ENCODE assay signal across 14 cellular contexts in the genomic region with DNA sequence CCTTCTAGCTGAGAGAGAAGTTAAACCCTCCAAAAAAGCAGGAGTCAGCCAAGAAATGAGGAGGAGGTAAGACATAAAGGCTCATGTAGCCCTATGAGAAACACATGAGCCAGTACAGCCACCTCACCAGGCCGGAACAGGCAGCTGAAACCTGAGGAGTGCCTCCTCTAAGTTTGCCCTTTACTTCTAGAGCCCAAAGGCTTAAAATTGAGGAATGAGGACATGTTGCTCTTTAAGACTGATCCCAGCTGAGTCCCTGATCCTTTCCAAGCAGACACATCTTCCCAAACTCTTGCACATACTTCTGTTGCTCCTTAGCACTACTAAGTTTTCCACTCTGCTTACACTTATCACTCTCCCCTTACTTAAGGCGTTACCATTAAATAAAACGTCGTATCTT.
DNase-seq lines count a peak whose midpoint lies in the region; ATAC-seq and TF ChIP-seq lines count a peak whose summit lies in the region.
"Had no signal": no experiment of that assay in that cellular context is flagged by ENCODE, and none has a peak within 500 bp of the region (broad histone marks: within the 10 kb centered on the region; RNA-seq: fewer than 3 reads in every experiment).

No MANE protein-coding gene starts in this region.

- H3K36me3 Mint-ChIP-seq in activated CD4-positive, alpha-beta T cell treated with anti-CD3 and anti-CD28 coated beads for 36 hours (ENCODE audit: low read depth): no peaks in the 10 kb centered on the region
- H3K36me3 Mint-ChIP-seq: memory B cell had no signal

- H3K27me3 ChIP-seq in layer of hippocampus (ENCODE audit: control insufficient read depth, insufficient read depth, low read length) (no peaks in the 10 kb centered on the region), skeletal muscle tissue (ENCODE audit: control insufficient read depth in 3 of 3, insufficient read depth in 3 of 3, low read length in 3 of 3) (no peaks in the 10 kb centered on the region)

- H3K9me3 Mint-ChIP-seq in activated CD4-positive, alpha-beta T cell treated with anti-CD3 and anti-CD28 coated beads for 36 hours (ENCODE audit: low read depth): no peaks in the 10 kb centered on the region

- H3K4me3 Mint-ChIP-seq in activated CD4-positive, alpha-beta T cell treated with anti-CD3 and anti-CD28 coated beads for 36 hours: no peak overlapping the region
- H3K4me3 Mint-ChIP-seq: memory B cell had no signal

- peaks cover 25% of the 10 kb centered on the region for H3K27me3 Mint-ChIP-seq in activated CD4-positive, alpha-beta T cell treated with anti-CD3 and anti-CD28 coated beads for 36 hours

- H3K27ac Mint-ChIP-seq in activated CD4-positive, alpha-beta T cell treated with anti-CD3 and anti-CD28 coated beads for 36 hours: no peak overlapping the region
- H3K27ac Mint-ChIP-seq: IgD-negative memory B cell, memory B cell had no signal

- H3K4me3 ChIP-seq in skeletal muscle tissue (ENCODE audit: low read length in 3 of 3): peak overlapping the region; percentile 16 to 49 (median 22)
- H3K4me3 ChIP-seq: GM23248 had no signal

- peaks cover 14 to 23% (median 18%) of the 10 kb centered on the region in 3 donors for H3K36me3 ChIP-seq in skeletal muscle tissue (ENCODE audit: control insufficient read depth in 3 of 3, insufficient read depth in 3 of 3, low read length in 3 of 3)

- no peak for ATAC-seq in activated CD4-positive, alpha-beta T cell treated with anti-CD3 and anti-CD28 coated beads for 36 hours
- no peak for ATAC-seq in GM18498 (IDR thresholded peaks at IDR 0.05; ENCODE audit: unreplicated experiment)

- POLR2A ChIA-PET in HEK293T (lab: Yijun Ruan, JAX): interaction anchor here (0.6 to 1.4 kb wide), 2 partner anchors 8 to 1670 kb away, joined by 3 to 5 read pairs; no protein-coding TSS in a partner anchor
- POLR2A ChIA-PET in activated CD4-positive, alpha-beta T cell treated with anti-CD3 and anti-CD28 coated beads for 36 hours (lab: Charles Lee): no interaction called here

- H3K27ac ChIP-seq in caudate nucleus (ENCODE audit: low read depth, low read length) (peak overlapping the region; percentile 68), layer of hippocampus (ENCODE audit: low read depth, low read length) (peak overlapping the region; percentile 40), skeletal muscle tissue (ENCODE audit: low read depth, low read length) (peak overlapping the region; percentile 27)
- H3K27ac ChIP-seq: GM23248 had no signal

- peaks cover 37 to 45% (median 43%) of the 10 kb centered on the region in 3 donors for H3K4me1 ChIP-seq in skeletal muscle tissue (ENCODE audit: control insufficient read depth in 3 of 3, insufficient read depth in 3 of 3, low read length in 3 of 3)

- no peaks in the 10 kb centered on the region for H3K4me1 Mint-ChIP-seq in activated CD4-positive, alpha-beta T cell treated with anti-CD3 and anti-CD28 coated beads for 36 hours
- H3K4me1 Mint-ChIP-seq: memory B cell had no signal

- intact Hi-C loops in activated CD4-positive, alpha-beta T cell treated with anti-CD3 and anti-CD28 coated beads for 36 hours (cut with DNase I, micrococcal nuclease): no loop called here

- peak; percentile 25 for DNase-seq in HEK293T (ENCODE audit: extremely low spot score)
- DNase-seq in caudate nucleus (lab: John Stamatoyannopoulos, UW): no peak
- DNase-seq in midbrain (lab: John Stamatoyannopoulos, UW): no peak
- no peak for DNase-seq in activated CD4-positive, alpha-beta T cell treated with anti-CD3 and anti-CD28 coated beads for 36 hours
- DNase-seq in activated naive CD4-positive, alpha-beta T cell (lab: John Stamatoyannopoulos, UW): no peak
- DNase-seq: anterior cingulate cortex, GM23248, NCI-H2107, T1000 had no signal

- H3K9ac ChIP-seq in skeletal muscle tissue (ENCODE audit: low read depth in 1 of 3, low read length in 3 of 3): peak overlapping the region; percentile 9 to 46 (median 17)
- H3K9ac ChIP-seq: GM23248 had no signal

- CTCF ChIA-PET in HEK293T (lab: Yijun Ruan, JAX): no interaction called here
- CTCF ChIA-PET in activated CD4-positive, alpha-beta T cell treated with anti-CD3 and anti-CD28 coated beads for 36 hours (lab: Charles Lee): no interaction called here

- no peaks in the 10 kb centered on the region for H3K9me3 ChIP-seq in skeletal muscle tissue (ENCODE audit: control insufficient read depth in 3 of 3, low read length in 3 of 3)

TF ChIP-seq in HEK293T, 16 proteins besides CTCF, POLR2A, EP300 and RAD21:
- no peak for TF ChIP-seq SUZ12 (IDR thresholded peaks at IDR 0.05)
- no peak for TF ChIP-seq CTBP1 (IDR thresholded peaks at IDR 0.05; ENCODE audit: borderline replicate concordance)
- TF ChIP-seq L3MBTL2 (conservative IDR thresholded peaks at IDR 0.05): no peak
- TF ChIP-seq FOXK2 (IDR thresholded peaks at IDR 0.05): no peak
- no peak for TF ChIP-seq ARNT (IDR thresholded peaks at IDR 0.05)
- no peak for TF ChIP-seq FOXM1 (IDR thresholded peaks at IDR 0.05; ENCODE audit: borderline replicate concordance)
- no peak for TF ChIP-seq TARDBP (IDR thresholded peaks at IDR 0.05)
- TF ChIP-seq, protein P1, sequence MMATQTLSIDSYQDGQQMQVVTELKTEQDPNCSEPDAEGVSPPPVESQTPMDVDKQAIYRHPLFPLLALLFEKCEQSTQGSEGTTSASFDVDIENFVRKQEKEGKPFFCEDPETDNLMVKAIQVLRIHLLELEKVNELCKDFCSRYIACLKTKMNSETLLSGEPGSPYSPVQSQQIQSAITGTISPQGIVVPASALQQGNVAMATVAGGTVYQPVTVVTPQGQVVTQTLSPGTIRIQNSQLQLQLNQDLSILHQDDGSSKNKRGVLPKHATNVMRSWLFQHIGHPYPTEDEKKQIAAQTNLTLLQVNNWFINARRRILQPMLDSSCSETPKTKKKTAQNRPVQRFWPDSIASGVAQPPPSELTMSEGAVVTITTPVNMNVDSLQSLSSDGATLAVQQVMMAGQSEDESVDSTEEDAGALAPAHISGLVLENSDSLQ (IDR thresholded peaks at IDR 0.05): no peak
- TF ChIP-seq HDGF (IDR thresholded peaks at IDR 0.05; ENCODE audit: borderline replicate concordance): no peak
- TF ChIP-seq ELF4 (IDR thresholded peaks at IDR 0.05): no peak
- TF ChIP-seq FOXA1 (IDR thresholded peaks at IDR 0.05): no peak
- TF ChIP-seq BHLHE40 (IDR thresholded peaks at IDR 0.05; ENCODE audit: borderline replicate concordance): no peak
- no peak for TF ChIP-seq SP1 (IDR thresholded peaks at IDR 0.05)
- TF ChIP-seq LEF1 (IDR thresholded peaks at IDR 0.05; ENCODE audit: borderline replicate concordance): no peak
- TF ChIP-seq ZNF384 (IDR thresholded peaks at IDR 0.05): no peak
- TF ChIP-seq NFRKB (IDR thresholded peaks at IDR 0.05): no peak
